ENCODE assay signal across 16 cellular contexts in genomic region chr13:39982745-39983144, GRCh38.
DNase-seq lines count a peak whose midpoint lies in the region; ATAC-seq and TF ChIP-seq lines count a peak whose summit lies in the region.
"Had no signal": no experiment of that assay in that cellular context is flagged by ENCODE, and none has a peak within 500 bp of the region (broad histone marks: within the 10 kb centered on the region; RNA-seq: fewer than 3 reads in every experiment).

No MANE protein-coding gene starts in this region.

- no peak overlapping the region for H3K27ac Mint-ChIP-seq in neural progenitor cell
- no peak overlapping the region for H3K27ac Mint-ChIP-seq in activated T-helper 2 cell treated with anti-CD3 and anti-CD28 coated beads, Interferon-gamma antibody, Interleukin-2, Interleukin-4, amounts not matched to agents 10 μg/mL and 5 μg/mL and 100 μg/mL, durations not matched to agents 14 hours and 24 hours and 36 hours
- H3K27ac Mint-ChIP-seq: CD14-positive monocyte; CD8-positive, alpha-beta T cell; GM23338 had no signal

- H3K4me1 ChIP-seq in IMR-90 (ENCODE audit: control insufficient read depth, insufficient read depth, low read length) (no peaks in the 10 kb centered on the region), neural progenitor cell (peaks cover 6% of the 10 kb centered on the region)

- H2BK20ac ChIP-seq in IMR-90 (ENCODE audit: low read depth, low read length), result no peak overlapping the region

- H3K79me2 ChIP-seq in neural progenitor cell (ENCODE audit: low read depth), result no peaks in the 10 kb centered on the region

- peak; percentile 34 for DNase-seq in DMS79 treated with DMSO at 0.1 percent for 48 hours (lab: John Stamatoyannopoulos, UW)
- no peak for DNase-seq in DMS79 (lab: John Stamatoyannopoulos, UW)
- DNase-seq in IMR-90, result no peak
- peak; percentile 34 for DNase-seq in dermis blood vessel endothelial cell
- DNase-seq in neural progenitor cell (ENCODE audit: low spot score), result no peak
- DNase-seq in SHP77 (lab: John Stamatoyannopoulos, UW), result no peak
- no peak for DNase-seq in activated T-helper 2 cell treated with anti-CD3 and anti-CD28 coated beads, Interferon-gamma antibody, Interleukin-2, Interleukin-4, amounts not matched to agents 10 μg/mL and 5 μg/mL and 100 μg/mL, durations not matched to agents 14 hours and 24 hours and 36 hours (ENCODE audit: low spot score)
- DNase-seq: CD8-positive, alpha-beta T cell; COR-L47; DMS153; GF-D8; H7 had no signal

- no peak overlapping the region for H4K91ac ChIP-seq in IMR-90 (ENCODE audit: insufficient read depth, low read depth, low read length)

- H2AFZ ChIP-seq in IMR-90 (replicated peaks; ENCODE audit: low read length, poor library complexity), result peak overlapping the region; percentile 43
- peak overlapping the region; percentile 82 for H2AFZ ChIP-seq in neural progenitor cell (replicated peaks)
- H2AFZ ChIP-seq: GM23338 had no signal

- H2BK15ac ChIP-seq in IMR-90 (ENCODE audit: low read depth, low read length), result no peak overlapping the region

- H3K9ac ChIP-seq in IMR-90 (ENCODE audit: low read depth, low read length) (no peak overlapping the region), neural progenitor cell (no peak overlapping the region)

- no peaks in the 10 kb centered on the region for H3K36me3 Mint-ChIP-seq in neural progenitor cell
- no peaks in the 10 kb centered on the region for H3K36me3 Mint-ChIP-seq in activated T-helper 2 cell treated with anti-CD3 and anti-CD28 coated beads, Interferon-gamma antibody, Interleukin-2, Interleukin-4, amounts not matched to agents 10 μg/mL and 5 μg/mL and 100 μg/mL, durations not matched to agents 14 hours and 24 hours and 36 hours (ENCODE audit: low read depth)
- H3K36me3 Mint-ChIP-seq: CD14-positive monocyte; CD8-positive, alpha-beta T cell had no signal

- no CpG with 5 or more reads among the region's 4 CpGs for WGBS in IMR-90 (ENCODE audit: extremely low coverage in 2 of 2, insufficient read length in 1 of 2), 2 experiments

- no peaks in the 10 kb centered on the region for H3F3A ChIP-seq in neural progenitor cell (ENCODE audit: low read depth)

- no peak overlapping the region for H3K18ac ChIP-seq in IMR-90 (ENCODE audit: low read depth, low read length)

- H3K4me3 ChIP-seq in IMR-90 (ENCODE audit: insufficient read depth, low read depth, low read length), result no peak overlapping the region
- H3K4me3 ChIP-seq in neural progenitor cell, result no peak overlapping the region
- H3K4me3 ChIP-seq: GM23338 had no signal

- H2AK9ac ChIP-seq in IMR-90 (replicated peaks; ENCODE audit: low read depth, low read length, poor library complexity), result no peak overlapping the region

- H3K9me3 Mint-ChIP-seq in neural progenitor cell, result no peaks in the 10 kb centered on the region
- H3K9me3 Mint-ChIP-seq in activated T-helper 2 cell treated with anti-CD3 and anti-CD28 coated beads, Interferon-gamma antibody, Interleukin-2, Interleukin-4, amounts not matched to agents 10 μg/mL and 5 μg/mL and 100 μg/mL, durations not matched to agents 14 hours and 24 hours and 36 hours, result peaks cover 5% of the 10 kb centered on the region
- H3K9me3 Mint-ChIP-seq: CD8-positive, alpha-beta T cell; GM23338 had no signal

- POLR2A ChIA-PET in IMR-90 (lab: Charles Lee; ENCODE audit: unreplicated experiment), result no interaction called here

- no peaks in the 10 kb centered on the region for H3K79me1 ChIP-seq in IMR-90 (ENCODE audit: low read depth in 1 of 2, low read length in 2 of 2)

- H3K9me3 ChIP-seq in IMR-90 (ENCODE audit: control insufficient read depth, insufficient read depth, low read length) (no peaks in the 10 kb centered on the region), neural progenitor cell (ENCODE audit: low read depth) (no peaks in the 10 kb centered on the region)

- no peak overlapping the region for H2AK5ac ChIP-seq in IMR-90 (ENCODE audit: low read depth, low read length)

- TF ChIP-seq POLR2A in IMR-90 (IDR thresholded peaks at IDR 0.05; ENCODE audit: low read depth, low read length), result no peak

- H2BK5ac ChIP-seq in IMR-90 (ENCODE audit: low read depth, low read length, poor library complexity, severe bottlenecking), result no peak overlapping the region

- peaks cover 2% of the 10 kb centered on the region for H3K27me3 Mint-ChIP-seq in neural progenitor cell (ENCODE audit: insufficient read depth, low read depth)
- peaks cover 11% of the 10 kb centered on the region for H3K27me3 Mint-ChIP-seq in activated T-helper 2 cell treated with anti-CD3 and anti-CD28 coated beads, Interferon-gamma antibody, Interleukin-2, Interleukin-4, amounts not matched to agents 10 μg/mL and 5 μg/mL and 100 μg/mL, durations not matched to agents 14 hours and 24 hours and 36 hours (ENCODE audit: low read depth)

- no peaks in the 10 kb centered on the region for H3K27me3 ChIP-seq in IMR-90 (ENCODE audit: control insufficient read depth, insufficient read depth, low read length)
- no peaks in the 10 kb centered on the region for H3K27me3 ChIP-seq in neural progenitor cell

- H3K36me3 ChIP-seq in IMR-90 (ENCODE audit: control insufficient read depth, insufficient read depth, low read length) (no peaks in the 10 kb centered on the region), neural progenitor cell (no peaks in the 10 kb centered on the region)

- H4K20me1 ChIP-seq in IMR-90 (ENCODE audit: insufficient read depth, low read length), result no peaks in the 10 kb centered on the region
- no peaks in the 10 kb centered on the region for H4K20me1 ChIP-seq in neural progenitor cell (ENCODE audit: low read depth)

- ATAC-seq in IMR-90 (ENCODE audit: low read depth), result no peak
- ATAC-seq in HG02763 (IDR thresholded peaks at IDR 0.05; ENCODE audit: unreplicated experiment), result no peak
- ATAC-seq: CD8-positive, alpha-beta T cell; GM23338 had no signal

- intact Hi-C loops in IMR-90 (cut with micrococcal nuclease), result no loop called here
- intact Hi-C loops in activated T-helper 2 cell treated with anti-CD3 and anti-CD28 coated beads, Interferon-gamma antibody, Interleukin-2, Interleukin-4, amounts not matched to agents 10 μg/mL and 5 μg/mL and 100 μg/mL, durations not matched to agents 14 hours and 24 hours and 36 hours (cut with micrococcal nuclease), result no loop called here

- CTCF ChIA-PET in IMR-90 (lab: Yijun Ruan, JAX), result interaction anchor here (0.6 kb wide), 1 partner anchor 296 kb away, joined by 3 read pairs; no protein-coding TSS in a partner anchor

- H3K4me1 Mint-ChIP-seq in neural progenitor cell, result no peaks in the 10 kb centered on the region
- no peaks in the 10 kb centered on the region for H3K4me1 Mint-ChIP-seq in activated T-helper 2 cell treated with anti-CD3 and anti-CD28 coated beads, Interferon-gamma antibody, Interleukin-2, Interleukin-4, amounts not matched to agents 10 μg/mL and 5 μg/mL and 100 μg/mL, durations not matched to agents 14 hours and 24 hours and 36 hours (ENCODE audit: low read depth)
- H3K4me1 Mint-ChIP-seq: CD14-positive monocyte, GM23338 had no signal

- TF ChIP-seq RAD21 in IMR-90 (IDR thresholded peaks at IDR 0.05; ENCODE audit: low read length), result no peak

- dilution Hi-C loops in IMR-90 (cut with HindIII; ENCODE audit: low sequenced_read_pairs, unreplicated experiment), result no loop called here

- H2BK120ac ChIP-seq in IMR-90 (ENCODE audit: low read depth, low read length), result no peak overlapping the region

- H3K4me3 Mint-ChIP-seq in neural progenitor cell, result no peak overlapping the region
- no peak overlapping the region for H3K4me3 Mint-ChIP-seq in activated T-helper 2 cell treated with anti-CD3 and anti-CD28 coated beads, Interferon-gamma antibody, Interleukin-2, Interleukin-4, amounts not matched to agents 10 μg/mL and 5 μg/mL and 100 μg/mL, durations not matched to agents 14 hours and 24 hours and 36 hours (ENCODE audit: low read depth)
- H3K4me3 Mint-ChIP-seq: CD14-positive monocyte; CD8-positive, alpha-beta T cell; GM23338 had no signal

- H3K27ac ChIP-seq in IMR-90 (ENCODE audit: insufficient read depth, low read length) (no peak overlapping the region), neural progenitor cell (no peak overlapping the region)
- H3K27ac ChIP-seq: 22Rv1 had no signal

- no TSS peak for BruUV-seq in IMR-90 (replicated peaks; lab: Mats Ljungman, UMichigan)

- no peaks in the 10 kb centered on the region for H3K9me1 ChIP-seq in IMR-90 (ENCODE audit: insufficient read depth, low read length)

- H3K56ac ChIP-seq in IMR-90 (ENCODE audit: extremely low read depth, insufficient read depth, low read length), result no peak overlapping the region

- no peak overlapping the region for H3K23ac ChIP-seq in IMR-90 (ENCODE audit: low read depth, low read length)

- H3K4ac ChIP-seq in IMR-90 (ENCODE audit: low read depth, low read length), result no peak overlapping the region

- no peak overlapping the region for H4K5ac ChIP-seq in IMR-90 (ENCODE audit: low read depth, low read length)

- in situ Hi-C loops in IMR-90 (cut with MboI; ENCODE audit: low sequenced_read_pairs), result no loop called here

- TF ChIP-seq CTCF in IMR-90 (conservative IDR thresholded peaks at IDR 0.05; ENCODE audit: low read depth, low read length), result no peak
- no peak for TF ChIP-seq CTCF in neural progenitor cell (IDR thresholded peaks at IDR 0.05)

- H3K14ac ChIP-seq in IMR-90 (replicated peaks; ENCODE audit: low read depth, low read length), result no peak overlapping the region

- no peak overlapping the region for H4K8ac ChIP-seq in IMR-90 (ENCODE audit: low read depth in 2 of 2, low read length in 2 of 2)

- H3K4me2 ChIP-seq in IMR-90 (ENCODE audit: low read depth, low read length) (no peak overlapping the region), neural progenitor cell (no peak overlapping the region)
- H3K4me2 ChIP-seq: GM23338 had no signal

TF ChIP-seq in IMR-90, 13 proteins besides CTCF, POLR2A, EP300 and RAD21 (continues in another document):
- TF ChIP-seq RCOR1 (IDR thresholded peaks at IDR 0.05; ENCODE audit: insufficient replicate concordance, low read length) (no peak), SMC3 (IDR thresholded peaks at IDR 0.05; ENCODE audit: low read depth, low read length) (no peak), FOS (IDR thresholded peaks at IDR 0.05; ENCODE audit: low read depth, low read length) (no peak), MXI1 (IDR thresholded peaks at IDR 0.05; ENCODE audit: borderline replicate concordance, low read depth, low read length) (no peak), CEBPB (IDR thresholded peaks at IDR 0.05; ENCODE audit: low read depth, low read length) (no peak), RFX5 (IDR thresholded peaks at IDR 0.05; ENCODE audit: low read depth, low read length) (no peak), ELK1 (IDR thresholded peaks at IDR 0.05; ENCODE audit: borderline replicate concordance, low read depth, low read length) (no peak), MAFK (IDR thresholded peaks at IDR 0.05; ENCODE audit: low read depth, low read length) (no peak)

Comparison
In these comparisons a context has a peak if more than half of its experiments do, and no peak if none do; other contexts are left out.
1. DNase-seq: peak in DMS79 treated with DMSO at 0.1 percent for 48 hours (single experiment) and dermis blood vessel endothelial cell (single experiment); none in DMS79 (single experiment), IMR-90 (single experiment), neural progenitor cell (single experiment), SHP77 (0 of 2) and activated T-helper 2 cell treated with anti-CD3 and anti-CD28 coated beads, Interferon-gamma antibody, Interleukin-2, Interleukin-4, amounts not matched to agents 10 μg/mL and 5 μg/mL and 100 μg/mL, durations not matched to agents 14 hours and 24 hours and 36 hours (single experiment).